In the genomic region with DNA sequence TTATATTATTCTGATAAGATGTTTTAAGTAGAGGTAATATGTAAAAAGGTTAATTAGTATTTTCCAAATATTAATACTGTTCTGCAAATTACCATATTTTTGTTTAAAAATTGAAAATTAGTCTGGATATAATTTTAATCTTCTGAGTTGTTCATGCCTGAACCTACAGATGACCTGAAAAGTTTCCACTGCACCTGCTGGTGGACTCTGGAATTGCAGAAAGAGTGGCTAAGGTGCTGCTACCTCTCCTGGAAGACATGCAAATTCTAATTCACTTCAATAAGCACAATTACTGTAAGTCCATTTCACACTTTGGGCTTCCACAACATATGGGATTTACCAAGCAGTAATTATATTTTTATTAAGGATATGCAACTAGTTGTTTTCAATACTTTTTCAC, we compare ENCODE assay signal across 8 cellular contexts.
DNase-seq lines count a peak whose midpoint lies in the region; ATAC-seq and TF ChIP-seq lines count a peak whose summit lies in the region.

No MANE protein-coding gene starts in this region.

- 0 out of 2 replicates have a peak, but pooled peaks cover 3% of the 10 kb centered on the region for H3K36me3 ChIP-seq in DND-41 (ENCODE audit: insufficient read depth, low read length)
- H3K36me3 ChIP-seq in HCT116 (ENCODE audit: control insufficient read depth in 1 of 2, insufficient read depth in 2 of 2, low read length in 2 of 2): no peaks in the 10 kb centered on the region
- H3K36me3 ChIP-seq in sigmoid colon: no peaks in the 10 kb centered on the region

- no peaks in the 10 kb centered on the region for H3K36me3 Mint-ChIP-seq in activated naive CD4-positive, alpha-beta T cell treated with anti-CD3 and anti-CD28 coated beads for 36 hours (ENCODE audit: low read depth)
- H3K36me3 Mint-ChIP-seq in stimulated activated effector memory CD8-positive, alpha-beta T cell treated with anti-CD3 and anti-CD28 coated beads, Interleukin-12 subunit alpha, Interleukin-12 subunit beta, amount 100 ng/mL, for 72 hours: no peaks in the 10 kb centered on the region

- no peak overlapping the region for H3K4me3 ChIP-seq in DND-41 (ENCODE audit: low read depth in 1 of 2, low read length in 2 of 2)
- no peak overlapping the region for H3K4me3 ChIP-seq in HCT116 (replicated peaks in 1 of 2; ENCODE audit: low read depth in 1 of 2, low read length in 2 of 2)
- H3K4me3 ChIP-seq in sigmoid colon: no peak overlapping the region

- no peaks in the 10 kb centered on the region for H3K9me2 ChIP-seq in HCT116 (ENCODE audit: insufficient read depth)

- H3K27me3 ChIP-seq in DND-41 (ENCODE audit: insufficient read depth, low read length, poor library complexity) (no peaks in the 10 kb centered on the region), HCT116 (ENCODE audit: insufficient read depth, low read length) (0 out of 2 replicates have a peak, but pooled peaks cover 8% of the 10 kb centered on the region), sigmoid colon (no peaks in the 10 kb centered on the region)

- POLR2A ChIA-PET in HCT116 (lab: Charles Lee): no interaction called here

- peak; percentile 65 for DNase-seq in DND-41
- peak; percentile 59 for DNase-seq in HCT116 (ENCODE audit: low read depth, low spot score)
- DNase-seq in RKO (ENCODE audit: low spot score): peak; percentile 16
- peak; percentile 85 for DNase-seq in activated naive CD4-positive, alpha-beta T cell treated with anti-CD3 and anti-CD28 coated beads for 36 hours
- peak; percentile 31 for DNase-seq in kidney glomerular epithelial cell (lab: John Stamatoyannopoulos, UW)
- DNase-seq in stimulated activated effector memory CD8-positive, alpha-beta T cell treated with anti-CD3 and anti-CD28 coated beads, Interleukin-12 subunit alpha, Interleukin-12 subunit beta, amount 100 ng/mL, for 72 hours (ENCODE audit: low spot score in 2 of 2): peak; percentile 47 to 78
- DNase-seq in sigmoid colon: no peak

- no TSS peak for BruUV-seq in HCT116 (replicated peaks; lab: Mats Ljungman, UMichigan)

- H3K79me2 ChIP-seq in DND-41 (ENCODE audit: insufficient read depth, low read length) (peaks cover 11% of the 10 kb centered on the region; the same call in 1 of the 2 replicates), HCT116 (ENCODE audit: insufficient read depth, low read length) (no peaks in the 10 kb centered on the region)

- peaks cover 5% of the 10 kb centered on the region for H3K4me1 Mint-ChIP-seq in activated naive CD4-positive, alpha-beta T cell treated with anti-CD3 and anti-CD28 coated beads for 36 hours (ENCODE audit: low read depth)
- no peaks in the 10 kb centered on the region for H3K4me1 Mint-ChIP-seq in stimulated activated effector memory CD8-positive, alpha-beta T cell treated with anti-CD3 and anti-CD28 coated beads, Interleukin-12 subunit alpha, Interleukin-12 subunit beta, amount 100 ng/mL, for 72 hours

- no peak overlapping the region for H3K4me2 ChIP-seq in DND-41 (ENCODE audit: insufficient read depth, low read length)
- no peak overlapping the region for H3K4me2 ChIP-seq in HCT116 (ENCODE audit: low read length)

- TF ChIP-seq EP300 in sigmoid colon (IDR thresholded peaks at IDR 0.05): no peak

- no peak overlapping the region for H3K27ac Mint-ChIP-seq in activated naive CD4-positive, alpha-beta T cell treated with anti-CD3 and anti-CD28 coated beads for 36 hours
- no peak overlapping the region for H3K27ac Mint-ChIP-seq in stimulated activated effector memory CD8-positive, alpha-beta T cell treated with anti-CD3 and anti-CD28 coated beads, Interleukin-12 subunit alpha, Interleukin-12 subunit beta, amount 100 ng/mL, for 72 hours

- H2AFZ ChIP-seq in DND-41 (ENCODE audit: low read depth, low read length) (no peak overlapping the region), HCT116 (ENCODE audit: low read depth, low read length, poor library complexity, severe bottlenecking) (no peak overlapping the region)

- H3K4me1 ChIP-seq in DND-41 (ENCODE audit: insufficient read depth, low read length) (peaks cover 39% of the 10 kb centered on the region), HCT116 (ENCODE audit: control insufficient read depth in 1 of 2, insufficient read depth in 2 of 2, low read length in 2 of 2) (no peaks in the 10 kb centered on the region), sigmoid colon (peaks cover 0 to 7% (median 0%) of the 10 kb centered on the region in 4 donors)

- no peaks in the 10 kb centered on the region for H3K27me3 Mint-ChIP-seq in activated naive CD4-positive, alpha-beta T cell treated with anti-CD3 and anti-CD28 coated beads for 36 hours (ENCODE audit: low read depth)

- TF ChIP-seq CTCF in DND-41 (IDR thresholded peaks at IDR 0.05; ENCODE audit: borderline replicate concordance, extremely low read depth, low read length, poor library complexity, severe bottlenecking) (peak; percentile 69), HCT116 (IDR thresholded peaks at IDR 0.05 in 2 of 3, conservative IDR thresholded peaks at IDR 0.05 in 1 of 3; ENCODE audit: borderline replicate concordance in 1 of 3, insufficient read depth in 1 of 3, low read depth in 2 of 3, low read length in 2 of 3) (peak; percentile 20 to 78 (median 69); a peak in 5 of 6 replicates), sigmoid colon (IDR thresholded peaks at IDR 0.05) (no peak)

- RAD21 ChIA-PET in HCT116 (lab: Charles Lee; ENCODE audit: low non-redundant PET in 1 of 2, low total read pairs in 2 of 2, uncharacterized antibody in 2 of 2, unreplicated experiment in 2 of 2): no interaction called here

- TF ChIP-seq POLR2A in HCT116 (IDR thresholded peaks at IDR 0.05; ENCODE audit: borderline replicate concordance, extremely low read depth, insufficient read depth, insufficient read length) (no peak), sigmoid colon (IDR thresholded peaks at IDR 0.05) (no peak)

- H3K9me3 Mint-ChIP-seq in activated naive CD4-positive, alpha-beta T cell treated with anti-CD3 and anti-CD28 coated beads for 36 hours: no peaks in the 10 kb centered on the region
- no peaks in the 10 kb centered on the region for H3K9me3 Mint-ChIP-seq in stimulated activated effector memory CD8-positive, alpha-beta T cell treated with anti-CD3 and anti-CD28 coated beads, Interleukin-12 subunit alpha, Interleukin-12 subunit beta, amount 100 ng/mL, for 72 hours

- ATAC-seq in DND-41 (ENCODE audit: insufficient read depth, low read depth): no peak
- peak; percentile 74 for ATAC-seq in HCT116
- ATAC-seq in stimulated activated effector memory CD8-positive, alpha-beta T cell treated with anti-CD3 and anti-CD28 coated beads, Interleukin-12 subunit alpha, Interleukin-12 subunit beta, amount 100 ng/mL, for 72 hours: peak; percentile 55
- no peak for ATAC-seq in HG03565 (IDR thresholded peaks at IDR 0.05; ENCODE audit: unreplicated experiment)

- H4K20me1 ChIP-seq in DND-41 (ENCODE audit: insufficient read depth, low read length) (no peaks in the 10 kb centered on the region), HCT116 (ENCODE audit: insufficient read depth) (no peaks in the 10 kb centered on the region)

- H3K9me3 ChIP-seq in DND-41 (ENCODE audit: insufficient read depth, low read length, severe bottlenecking) (no peaks in the 10 kb centered on the region), HCT116 (ENCODE audit: control insufficient read depth in 1 of 2, insufficient read depth in 1 of 2, low read depth in 1 of 2, low read length in 2 of 2) (no peaks in the 10 kb centered on the region), sigmoid colon (no peaks in the 10 kb centered on the region)

- TF ChIP-seq RAD21 in HCT116 (IDR thresholded peaks at IDR 0.05; ENCODE audit: low read depth): peak; percentile 34; the same call in 1 of the 2 replicates

- no peak overlapping the region for H3K4me3 Mint-ChIP-seq in activated naive CD4-positive, alpha-beta T cell treated with anti-CD3 and anti-CD28 coated beads for 36 hours
- no peak overlapping the region for H3K4me3 Mint-ChIP-seq in stimulated activated effector memory CD8-positive, alpha-beta T cell treated with anti-CD3 and anti-CD28 coated beads, Interleukin-12 subunit alpha, Interleukin-12 subunit beta, amount 100 ng/mL, for 72 hours

- no peak overlapping the region for H3K27ac ChIP-seq in DND-41 (ENCODE audit: low read length)
- H3K27ac ChIP-seq in HCT116 (ENCODE audit: low read depth, low read length): no peak overlapping the region
- H3K27ac ChIP-seq in sigmoid colon: no peak overlapping the region

- intact Hi-C loops in HCT116 (cut with micrococcal nuclease) (no loop called here), sigmoid colon (cut with DNase I) (no loop called here)
- intact Hi-C loops in activated naive CD4-positive, alpha-beta T cell treated with anti-CD3 and anti-CD28 coated beads for 36 hours (cut with micrococcal nuclease): loop anchor here (5.0 kb wide), 1 partner anchor 80 kb away; a partner anchor contains a TSS

- H3K9ac ChIP-seq in DND-41 (ENCODE audit: low read depth, low read length) (no peak overlapping the region), HCT116 (ENCODE audit: low read length) (no peak overlapping the region)

- CTCF ChIA-PET in HCT116 (lab: Charles Lee): no interaction called here
- CTCF ChIA-PET in activated naive CD4-positive, alpha-beta T cell treated with anti-CD3 and anti-CD28 coated beads for 36 hours (lab: Charles Lee): interaction anchor here (1.1 to 1.5 kb wide), 3 partner anchors 12 to 13 kb away, joined by 3 to 4 read pairs (median 4); no protein-coding TSS in a partner anchor

TF ChIP-seq in HCT116, 20 proteins besides CTCF, POLR2A, EP300 and RAD21:
- TF ChIP-seq, protein P1, sequence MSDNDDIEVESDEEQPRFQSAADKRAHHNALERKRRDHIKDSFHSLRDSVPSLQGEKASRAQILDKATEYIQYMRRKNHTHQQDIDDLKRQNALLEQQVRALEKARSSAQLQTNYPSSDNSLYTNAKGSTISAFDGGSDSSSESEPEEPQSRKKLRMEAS (IDR thresholded peaks at IDR 0.05): no peak
- TF ChIP-seq ELF1 (IDR thresholded peaks at IDR 0.05; ENCODE audit: borderline replicate concordance, low read depth) (no peak), TCF7L2 (IDR thresholded peaks at IDR 0.05; ENCODE audit: borderline replicate concordance, extremely low read depth, insufficient read depth, insufficient read length) (no peak), EGR1 (IDR thresholded peaks at IDR 0.05; ENCODE audit: low read depth) (no peak), SIN3A (IDR thresholded peaks at IDR 0.05; ENCODE audit: low read depth) (no peak), SP1 (IDR thresholded peaks at IDR 0.05; ENCODE audit: low read depth) (0 out of 2 replicates have a peak, but pooled peaks have one; percentile 31), POLR2AphosphoS5 (IDR thresholded peaks at IDR 0.05; ENCODE audit: low read depth, low read length) (no peak), SRF (IDR thresholded peaks at IDR 0.05; ENCODE audit: low read depth) (no peak), YY1 (IDR thresholded peaks at IDR 0.05; ENCODE audit: extremely low read depth, insufficient replicate concordance, low read depth, low read length) (no peak), EZH2 (IDR thresholded peaks at IDR 0.05) (no peak), CBX3 (IDR thresholded peaks at IDR 0.05; ENCODE audit: low read depth) (0 out of 2 replicates have a peak, but pooled peaks have one; percentile 23)

Comparison
In these comparisons a context has a peak if more than half of its experiments do, and no peak if none do; other contexts are left out.
1. ATAC-seq: peak in HCT116 (single experiment) and stimulated activated effector memory CD8-positive, alpha-beta T cell treated with anti-CD3 and anti-CD28 coated beads, Interleukin-12 subunit alpha, Interleukin-12 subunit beta, amount 100 ng/mL, for 72 hours (single experiment); none in DND-41 (single experiment) and HG03565 (single experiment).
2. CTCF ChIP-seq: peak in DND-41 (single experiment) and HCT116 (3 of 3); none in sigmoid colon (0 of 4).